ENCODE assay signal across 14 cellular contexts in the genomic region with DNA sequence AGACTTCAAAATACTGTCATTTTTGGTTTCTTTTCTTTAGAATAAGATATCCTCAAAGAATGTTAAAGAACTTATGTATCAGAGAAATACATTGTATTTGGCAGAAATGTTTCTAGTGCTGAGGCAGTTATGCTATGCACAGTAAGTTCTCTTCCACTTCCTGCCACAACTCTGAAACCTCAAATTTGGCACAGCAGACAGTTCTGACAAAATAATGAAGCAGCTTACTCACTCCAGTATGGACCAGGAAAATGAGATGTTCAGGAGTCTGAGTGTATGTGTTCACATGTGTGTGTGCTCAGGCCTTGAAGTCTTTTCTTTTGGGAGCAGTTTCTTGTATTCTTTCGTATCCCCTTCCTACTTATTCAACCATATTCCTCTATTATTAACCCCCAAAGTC.
DNase-seq lines count a peak whose midpoint lies in the region; TF ChIP-seq lines count a peak whose summit lies in the region.
"Had no signal": no experiment of that assay in that cellular context is flagged by ENCODE, and none has a peak within 500 bp of the region (broad histone marks: within the 10 kb centered on the region; RNA-seq: fewer than 3 reads in every experiment).

No MANE protein-coding gene starts in this region.

- TF ChIP-seq CTCF in dorsolateral prefrontal cortex (IDR thresholded peaks at IDR 0.05 in 54 of 56, conservative IDR thresholded peaks at IDR 0.05 in 2 of 56; ENCODE audit: low read depth in 1 of 56, partially characterized antibody in 56 of 56): no peak
- TF ChIP-seq CTCF in retinal pigment epithelial cell (conservative IDR thresholded peaks at IDR 0.05; ENCODE audit: low read depth, low read length): no peak
- TF ChIP-seq CTCF in Peyer's patch (IDR thresholded peaks at IDR 0.05): no peak

- no peaks in the 10 kb centered on the region for H4K20me1 ChIP-seq in GM23248 (ENCODE audit: insufficient read depth)

- DNase-seq in GM23248 (peak; percentile 45), RKO (ENCODE audit: low spot score) (peak; percentile 17), dorsolateral prefrontal cortex (no peak), retinal pigment epithelial cell (ENCODE audit: low read depth) (peak; percentile 24), NCI-H1694 treated with DMSO at 0.1 percent for 48 hours (lab: John Stamatoyannopoulos, UW) (no peak), AML-193 (lab: John Stamatoyannopoulos, UW) (no peak), Peyer's patch (no peak)
- DNase-seq: activated CD4-positive, alpha-beta memory T cell treated with anti-CD3 and anti-CD28 coated beads for 36 hours; Caco-2; cerebellar nuclear complex; NCI-H1694; SJCRH30 had no signal

- in situ Hi-C loops in GM23248 (cut with MboI): no loop called here

- H3K79me2 ChIP-seq in GM23248 (ENCODE audit: insufficient read depth): no peaks in the 10 kb centered on the region

- H3K27me3 ChIP-seq in GM23248 (replicated peaks; ENCODE audit: insufficient read depth): no peaks in the 10 kb centered on the region
- no peaks in the 10 kb centered on the region for H3K27me3 ChIP-seq in dorsolateral prefrontal cortex
- no peaks in the 10 kb centered on the region for H3K27me3 ChIP-seq in Peyer's patch
- H3K27me3 ChIP-seq: neutrophil had no signal

- H3K27ac ChIP-seq in GM23248 (no peak overlapping the region), dorsolateral prefrontal cortex (peak overlapping the region in 41 of 59 donors; percentile 2 to 79 (median 49)), Peyer's patch (no peak overlapping the region)
- H3K27ac ChIP-seq: neutrophil, SJCRH30 had no signal

- H3F3A ChIP-seq in GM23248 (ENCODE audit: insufficient read depth): no peaks in the 10 kb centered on the region

- 0 to 20% methylated on average over 1 of the region's 1 CpG for WGBS in GM23248 (ENCODE audit: low coverage in 1 of 2, low lambda C conversion rate in 2 of 2, missing lambda C conversion rate in 2 of 2), 2 experiments

- no peak for TF ChIP-seq POLR2A in Peyer's patch (IDR thresholded peaks at IDR 0.05)

- H3K4me3 ChIP-seq in GM23248: no peak overlapping the region
- H3K4me3 ChIP-seq in dorsolateral prefrontal cortex: no peak overlapping the region
- H3K4me3 ChIP-seq in retinal pigment epithelial cell (ENCODE audit: low read length): no peak overlapping the region
- no peak overlapping the region for H3K4me3 ChIP-seq in Peyer's patch
- H3K4me3 ChIP-seq: SJCRH30, smooth muscle cell had no signal

- no peak overlapping the region for H2AFZ ChIP-seq in GM23248

- H3K9me2 ChIP-seq in GM23248 (ENCODE audit: insufficient read depth): no peaks in the 10 kb centered on the region

- H3K36me3 ChIP-seq in GM23248 (ENCODE audit: low read depth) (no peaks in the 10 kb centered on the region), Peyer's patch (no peaks in the 10 kb centered on the region)
- H3K36me3 ChIP-seq: neutrophil, SJCRH30 had no signal

- H3K9me3 ChIP-seq in GM23248 (ENCODE audit: low read depth): no peaks in the 10 kb centered on the region
- H3K9me3 ChIP-seq in Peyer's patch: no peaks in the 10 kb centered on the region
- H3K9me3 ChIP-seq: neutrophil had no signal

- no peak overlapping the region for H3K9ac ChIP-seq in GM23248

- H3K4me1 ChIP-seq in GM23248 (ENCODE audit: insufficient read depth) (no peaks in the 10 kb centered on the region), Peyer's patch (no peaks in the 10 kb centered on the region)
- H3K4me1 ChIP-seq: SJCRH30 had no signal

- no peak overlapping the region for H3K4me2 ChIP-seq in GM23248 (ENCODE audit: unreplicated experiment)
- H3K4me2 ChIP-seq: smooth muscle cell had no signal

- intact Hi-C loops in dorsolateral prefrontal cortex (cut with DNase I): no loop called here

Comparison
In these comparisons a context has a peak if more than half of its experiments do, and no peak if none do; other contexts are left out.
1. DNase-seq: peak in GM23248 (single experiment), RKO (single experiment) and retinal pigment epithelial cell (single experiment); none in dorsolateral prefrontal cortex (0 of 10), NCI-H1694 treated with DMSO at 0.1 percent for 48 hours (single experiment), AML-193 (0 of 2) and Peyer's patch (0 of 3).
2. H3K27ac ChIP-seq: peak in dorsolateral prefrontal cortex (41 of 59); none in GM23248 (single experiment) and Peyer's patch (0 of 4).